ENCODE assay signal across 1 cellular context in genomic region chr11:14359573-14360031, GRCh38.
TF ChIP-seq lines count a peak whose summit lies in the region.

No MANE protein-coding gene starts in this region.

TF ChIP-seq in GM23338, 12 proteins besides CTCF, POLR2A, EP300 and RAD21 (continued from another document):
- no peak for TF ChIP-seq ZNF462 (CRISPR knock-in tag; IDR thresholded peaks at IDR 0.05)
- no peak for TF ChIP-seq STAT1 (IDR thresholded peaks at IDR 0.05; ENCODE audit: unreplicated experiment)
- TF ChIP-seq ETS1 (IDR thresholded peaks at IDR 0.05), result no peak
- no peak for TF ChIP-seq ZNF114 (CRISPR knock-in tag; IDR thresholded peaks at IDR 0.05)
